Comparison of ENCODE assay signal across 9 cellular contexts in genomic region chr7:73725703-73726466, GRCh38. TPM values are rescaled to one million over a fixed set of nuclear protein-coding genes. Genes with fewer than 3 reads are reported as not detected.
DNase-seq lines count a peak whose midpoint lies in the region; ATAC-seq and FAIRE-seq lines count a peak whose summit lies in the region.
"Had no signal": no experiment of that assay in that cellular context is flagged by ENCODE, and none has a peak within 500 bp of the region (broad histone marks: within the 10 kb centered on the region; RNA-seq: fewer than 3 reads in every experiment).

No MANE protein-coding gene starts in this region.

- DNase-seq in 8988T = peak; percentile 37
- no peak for DNase-seq in GM18507 (ENCODE audit: extremely low spot score, insufficient read length, low read depth)
- peak; percentile 88 for DNase-seq in NCI-H345 (lab: John Stamatoyannopoulos, UW)
- peak; percentile 86 for DNase-seq in activated CD4-positive, alpha-beta T cell treated with anti-CD3 and anti-CD28 coated beads for 1 hour
- DNase-seq in central memory CD4-positive, alpha-beta T cell = peak; percentile 77
- peak; percentile 74 to 94 for DNase-seq in left colon
- DNase-seq in stimulated activated CD4-positive, alpha-beta T cell treated with anti-CD3 and anti-CD28 coated beads, Interleukin-4, amount 100 ng/mL, for 1 hour = peak; percentile 94

- ATAC-seq in HG03095 (IDR thresholded peaks at IDR 0.05; ENCODE audit: unreplicated experiment) (peak; percentile 67), left colon (peak; percentile 93)

- intact Hi-C loops in left colon (cut with DNase I, micrococcal nuclease) = loop anchor here (5.0 to 10.0 kb wide), 2 partner anchors 61 to 119 kb away; partner anchors contain the start of gene VPS37D (in 1 of the 2)

- peak; percentile 77 for FAIRE-seq in GM18507 (lab: Jason Lieb, UNC)
- FAIRE-seq: G401.6 had no signal

RNA-seq across cellular contexts. Expression of gene STX1A, which starts 6.4 kb away (rescaled TPM):
- 1 to 10 TPM; 4.7 to 6.9 TPM for total RNA-seq in left colon

RNA-seq across cellular contexts. Expression of gene ABHD11, which starts 12.7 kb away (rescaled TPM):
- 100 to 1,000 TPM in 1 of 2 donors, 10 to 100 TPM in 1; 89.5 to 131 TPM for total RNA-seq in left colon

RNA-seq across cellular contexts. Expression of gene BUD23, which starts 42.5 kb away (rescaled TPM):
- total RNA-seq in left colon = 10 to 100 TPM; 39.0 to 48.2 TPM

RNA-seq across cellular contexts. Expression of gene DNAJC30, which starts 42.6 kb away (rescaled TPM):
- 10 to 100 TPM in 1 of 2 donors, 1 to 10 TPM in 1; 8.5 to 10.0 TPM for total RNA-seq in left colon

RNA-seq across cellular contexts. Expression of gene CLDN3, which starts 44.2 kb away (rescaled TPM):
- total RNA-seq in left colon = 100 to 1,000 TPM; 566 to 781 TPM
